9 cellular contexts compared by ENCODE assay signal in the genomic region with DNA sequence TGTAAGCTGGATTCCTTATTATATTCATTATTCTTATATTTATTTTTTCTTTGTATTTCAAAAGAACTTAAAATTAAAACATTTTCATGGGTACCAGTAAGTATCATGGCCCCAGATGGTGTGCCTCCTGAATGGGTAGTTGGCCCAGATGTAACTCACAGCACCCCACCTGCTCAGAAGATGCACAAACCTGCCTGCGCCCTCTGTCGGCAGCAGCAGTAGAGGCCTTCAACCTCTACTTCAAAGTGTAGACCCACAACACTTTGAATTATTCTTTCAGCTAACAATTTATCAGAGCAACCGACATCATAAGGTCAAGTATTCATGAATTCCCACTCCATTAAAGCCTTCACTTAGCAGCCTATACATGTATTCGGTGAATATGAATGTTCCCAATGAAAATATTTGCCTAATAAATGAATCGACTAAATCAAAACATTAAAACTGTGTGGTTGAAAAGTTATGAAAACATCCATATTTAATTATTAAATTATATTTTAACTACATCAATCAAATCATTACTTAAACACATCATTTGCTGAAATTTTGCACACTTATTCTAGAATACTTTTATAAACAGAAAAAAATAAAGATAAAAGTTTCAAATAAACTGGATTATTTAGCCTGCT. TPM values are rescaled to one million over a fixed set of nuclear protein-coding genes. Genes with fewer than 3 reads are reported as not detected.
DNase-seq lines count a peak whose midpoint lies in the region; ATAC-seq and TF ChIP-seq lines count a peak whose summit lies in the region.
"Had no signal": no experiment of that assay in that cellular context is flagged by ENCODE, and none has a peak within 500 bp of the region (broad histone marks: within the 10 kb centered on the region; RNA-seq: fewer than 3 reads in every experiment).

No MANE protein-coding gene starts in this region.

- ATAC-seq in HG03280 (IDR thresholded peaks at IDR 0.05; ENCODE audit: unreplicated experiment) (peak; percentile 86), mucosa of descending colon (peak; percentile 86), GM19328 (IDR thresholded peaks at IDR 0.05; ENCODE audit: unreplicated experiment) (no peak)

- DNase-seq in NCI-H510A treated with DMSO at 0.1 percent for 48 hours (lab: John Stamatoyannopoulos, UW), result peak; percentile 61
- DNase-seq in activated CD4-positive, alpha-beta T cell treated with anti-CD3 and anti-CD28 coated beads, Interleukin-2, amount 50 U/mL, for 4 hours, result peak; percentile 68 to 71
- DNase-seq in ecto neural progenitor cell (ENCODE audit: low spot score), result peak; percentile 74
- DNase-seq in mucosa of descending colon, result peak; percentile 69 to 88 (median 85)
- peak; percentile 55 to 59 for DNase-seq in stimulated activated CD8-positive, alpha-beta memory T cell treated with anti-CD3 and anti-CD28 coated beads, Interleukin-7, amount 100 ng/mL, for 4 hours (ENCODE audit: low read depth in 2 of 2)

- H3K9me3 ChIP-seq in mucosa of descending colon, result no peaks in the 10 kb centered on the region

- no peaks in the 10 kb centered on the region for H3K36me3 ChIP-seq in mucosa of descending colon (ENCODE audit: low read depth)

- TF ChIP-seq CTCF in GM12872 (IDR thresholded peaks at IDR 0.05; ENCODE audit: insufficient read depth, low read depth, low read length) (peak; percentile 95), mucosa of descending colon (IDR thresholded peaks at IDR 0.05) (peak; percentile 84)

- no peaks in the 10 kb centered on the region for H3K4me1 ChIP-seq in mucosa of descending colon (ENCODE audit: low read depth)

- intact Hi-C loops in mucosa of descending colon (cut with DNase I, micrococcal nuclease), result loop anchor here (2.0 to 10.0 kb wide), 3 partner anchors 69 to 212 kb away; no protein-coding TSS in a partner anchor

- no peak overlapping the region for H3K4me3 ChIP-seq in mucosa of descending colon

RNA-seq across cellular contexts. Expression of a gene that starts 25.4 kb away (rescaled TPM):
- total RNA-seq in mucosa of descending colon, result 1 to 10 TPM; 5.0 to 6.3 (median 5.9) TPM

RNA-seq across cellular contexts. Expression of a gene that starts 52.4 kb away (rescaled TPM):
- total RNA-seq in mucosa of descending colon, result not detected
- total RNA-seq: lower leg skin had no signal
